ENCODE assay signal across 1 cellular context in the genomic region with DNA sequence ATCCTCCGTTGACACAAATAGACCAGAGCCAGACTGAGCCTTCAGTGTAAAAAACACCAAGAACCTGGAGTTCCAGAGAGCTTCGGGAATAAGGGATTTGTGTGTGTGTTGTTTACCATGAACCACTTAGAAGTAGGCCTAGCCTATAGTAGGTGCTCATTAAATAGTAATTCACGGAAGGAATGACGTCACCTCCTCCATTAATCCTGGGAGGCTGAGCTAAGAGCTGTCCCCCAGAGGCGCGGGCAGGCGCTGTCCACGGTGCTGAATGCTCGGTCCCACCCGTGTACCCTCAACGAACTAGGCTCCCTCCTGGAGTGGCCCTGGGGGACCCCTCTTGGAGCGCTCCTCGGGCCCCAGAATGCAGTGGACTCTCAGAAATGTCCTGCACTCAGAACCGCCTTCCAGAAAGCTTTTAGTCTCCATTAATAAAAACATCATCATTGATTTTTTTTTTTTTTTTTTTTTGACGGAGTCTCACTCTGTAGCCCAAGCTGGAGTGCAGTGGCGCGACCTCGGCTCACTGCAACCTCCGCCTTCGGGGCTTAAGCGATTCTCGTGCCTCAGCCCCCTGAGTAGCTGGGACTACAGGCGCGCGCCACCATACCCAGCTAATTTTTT.
A peak's percentile ranks its signal among the peaks of the same experiment; 100 is the strongest.
TF ChIP-seq lines count a peak whose summit lies in the region.

No MANE protein-coding gene starts in this region.

TF ChIP-seq in K562, 482 proteins besides CTCF, POLR2A, EP300 and RAD21 (continued from another document and continues in another):
- TF ChIP-seq, protein P1, sequence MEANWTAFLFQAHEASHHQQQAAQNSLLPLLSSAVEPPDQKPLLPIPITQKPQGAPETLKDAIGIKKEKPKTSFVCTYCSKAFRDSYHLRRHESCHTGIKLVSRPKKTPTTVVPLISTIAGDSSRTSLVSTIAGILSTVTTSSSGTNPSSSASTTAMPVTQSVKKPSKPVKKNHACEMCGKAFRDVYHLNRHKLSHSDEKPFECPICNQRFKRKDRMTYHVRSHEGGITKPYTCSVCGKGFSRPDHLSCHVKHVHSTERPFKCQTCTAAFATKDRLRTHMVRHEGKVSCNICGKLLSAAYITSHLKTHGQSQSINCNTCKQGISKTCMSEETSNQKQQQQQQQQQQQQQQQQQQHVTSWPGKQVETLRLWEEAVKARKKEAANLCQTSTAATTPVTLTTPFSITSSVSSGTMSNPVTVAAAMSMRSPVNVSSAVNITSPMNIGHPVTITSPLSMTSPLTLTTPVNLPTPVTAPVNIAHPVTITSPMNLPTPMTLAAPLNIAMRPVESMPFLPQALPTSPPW (CRISPR knock-in tag; IDR thresholded peaks at IDR 0.05) = peak; percentile 39; the same call in 1 of the 2 replicates
- TF ChIP-seq ZNF707 (CRISPR knock-in tag; conservative IDR thresholded peaks at IDR 0.05) (no peak), ARHGAP35 (IDR thresholded peaks at IDR 0.05; ENCODE audit: partially characterized antibody) (no peak), TFAM (CRISPR knock-in tag; conservative IDR thresholded peaks at IDR 0.05) (no peak), GTF2A2 (tag; IDR thresholded peaks at IDR 0.05) (no peak), MAZ (CRISPR knock-in tag; conservative IDR thresholded peaks at IDR 0.05 in 1 of 2, IDR thresholded peaks at IDR 0.05 in 1 of 2) (peak; percentile 47 to 81; a peak in 3 of 4 replicates), SRSF9 (IDR thresholded peaks at IDR 0.05; ENCODE audit: borderline replicate concordance, low read depth, low read length) (no peak), RHOXF2B (CRISPR knock-in tag; conservative IDR thresholded peaks at IDR 0.05) (no peak), SLC30A9 (CRISPR knock-in tag; IDR thresholded peaks at IDR 0.05) (no peak), SMAD1 (IDR thresholded peaks at IDR 0.05; ENCODE audit: low read depth, low read length, partially characterized antibody) (no peak), NFIC (IDR thresholded peaks at IDR 0.05) (no peak), ZNF41 (CRISPR knock-in tag; conservative IDR thresholded peaks at IDR 0.05) (no peak), CHCHD3 (CRISPR knock-in tag; IDR thresholded peaks at IDR 0.05) (no peak), WHSC1 (IDR thresholded peaks at IDR 0.05; ENCODE audit: low read length) (no peak), PHB2 (IDR thresholded peaks at IDR 0.05; ENCODE audit: low read depth) (no peak), ZNF316 (IDR thresholded peaks at IDR 0.05) (no peak), NCOA2 (IDR thresholded peaks at IDR 0.05; ENCODE audit: partially characterized antibody in 2 of 2) (no peak), ZNF436 (CRISPR knock-in tag; IDR thresholded peaks at IDR 0.05) (no peak), STAT5B (CRISPR knock-in tag; IDR thresholded peaks at IDR 0.05) (no peak), RBM17 (IDR thresholded peaks at IDR 0.05; ENCODE audit: borderline replicate concordance, low read depth, low read length) (no peak), ZNF224 (CRISPR knock-in tag; IDR thresholded peaks at IDR 0.05) (no peak), POLR3G (IDR thresholded peaks at IDR 0.05; ENCODE audit: extremely low read depth, insufficient read length, insufficient replicate concordance) (no peak), EP400 (IDR thresholded peaks at IDR 0.05) (no peak), RBM14 (IDR thresholded peaks at IDR 0.05; ENCODE audit: borderline replicate concordance, insufficient read depth, low read depth, low read length) (no peak), ZNF24 (IDR thresholded peaks at IDR 0.05) (0 out of 2 replicates have a peak, but pooled peaks have one; percentile 49), PHB (CRISPR knock-in tag; IDR thresholded peaks at IDR 0.05) (no peak), MCM5 (IDR thresholded peaks at IDR 0.05; ENCODE audit: low read depth) (no peak), SRF (CRISPR knock-in tag; IDR thresholded peaks at IDR 0.05) (peak in 1 of 2 experiments; percentile 67; a peak in 1 of 4 replicates), NFATC3 (IDR thresholded peaks at IDR 0.05) (no peak), NUFIP1 (IDR thresholded peaks at IDR 0.05; ENCODE audit: partially characterized antibody) (no peak), TCF7 (IDR thresholded peaks at IDR 0.05; ENCODE audit: borderline replicate concordance) (no peak), PRPF4 (IDR thresholded peaks at IDR 0.05; ENCODE audit: insufficient read depth, low read depth, low read length, poor library complexity, severe bottlenecking) (no peak), ZNF644 (tag; IDR thresholded peaks at IDR 0.05; ENCODE audit: low read depth) (no peak), CHD2 (IDR thresholded peaks at IDR 0.05; ENCODE audit: low read depth, low read length) (no peak), TAL1 (IDR thresholded peaks at IDR 0.05) (no peak), KLF10 (CRISPR knock-in tag; IDR thresholded peaks at IDR 0.05) (no peak), CXXC5 (CRISPR knock-in tag; IDR thresholded peaks at IDR 0.05) (peak; percentile 59), MCM7 (IDR thresholded peaks at IDR 0.05) (no peak), PHF8 (IDR thresholded peaks at IDR 0.05; ENCODE audit: borderline replicate concordance, low read length) (no peak), DMBX1 (CRISPR knock-in tag; IDR thresholded peaks at IDR 0.05; ENCODE audit: borderline replicate concordance) (peak; percentile 62; the same call in 1 of the 2 replicates), TARDBP (IDR thresholded peaks at IDR 0.05) (no peak), MAFG (tag; conservative IDR thresholded peaks at IDR 0.05) (no peak), OTX1 (CRISPR knock-in tag; IDR thresholded peaks at IDR 0.05) (no peak), DACH1 (IDR thresholded peaks at IDR 0.05; ENCODE audit: partially characterized antibody) (peak; percentile 45), PTTG1 (tag; IDR thresholded peaks at IDR 0.05; ENCODE audit: low read depth) (no peak), CREB1 (IDR thresholded peaks at IDR 0.05) (peak; percentile 78), CREB1 (CRISPR knock-in tag; IDR thresholded peaks at IDR 0.05) (peak; percentile 84), KDM1A (IDR thresholded peaks at IDR 0.05) (peak in 1 of 2 experiments; percentile 63; a peak in 2 of 4 replicates), CAMTA2 (CRISPR knock-in tag; conservative IDR thresholded peaks at IDR 0.05) (no peak), ZNF699 (CRISPR knock-in tag; IDR thresholded peaks at IDR 0.05; ENCODE audit: insufficient replicate concordance) (no peak), HNRNPH1 (optimal IDR thresholded peaks at IDR 0.05; ENCODE audit: low read depth, low read length) (no peak), ZNF175 (CRISPR knock-in tag; IDR thresholded peaks at IDR 0.05; ENCODE audit: low read depth) (peak; percentile 55; the same call in 1 of the 2 replicates), RFX1 (IDR thresholded peaks at IDR 0.05) (no peak)
- TF ChIP-seq, protein P2, sequence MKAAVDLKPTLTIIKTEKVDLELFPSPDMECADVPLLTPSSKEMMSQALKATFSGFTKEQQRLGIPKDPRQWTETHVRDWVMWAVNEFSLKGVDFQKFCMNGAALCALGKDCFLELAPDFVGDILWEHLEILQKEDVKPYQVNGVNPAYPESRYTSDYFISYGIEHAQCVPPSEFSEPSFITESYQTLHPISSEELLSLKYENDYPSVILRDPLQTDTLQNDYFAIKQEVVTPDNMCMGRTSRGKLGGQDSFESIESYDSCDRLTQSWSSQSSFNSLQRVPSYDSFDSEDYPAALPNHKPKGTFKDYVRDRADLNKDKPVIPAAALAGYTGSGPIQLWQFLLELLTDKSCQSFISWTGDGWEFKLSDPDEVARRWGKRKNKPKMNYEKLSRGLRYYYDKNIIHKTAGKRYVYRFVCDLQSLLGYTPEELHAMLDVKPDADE (conservative IDR thresholded peaks at IDR 0.05; ENCODE audit: control insufficient read depth, low read depth, low read length) = 0 out of 2 replicates have a peak, but pooled peaks have one; percentile 60
- TF ChIP-seq, protein P3, sequence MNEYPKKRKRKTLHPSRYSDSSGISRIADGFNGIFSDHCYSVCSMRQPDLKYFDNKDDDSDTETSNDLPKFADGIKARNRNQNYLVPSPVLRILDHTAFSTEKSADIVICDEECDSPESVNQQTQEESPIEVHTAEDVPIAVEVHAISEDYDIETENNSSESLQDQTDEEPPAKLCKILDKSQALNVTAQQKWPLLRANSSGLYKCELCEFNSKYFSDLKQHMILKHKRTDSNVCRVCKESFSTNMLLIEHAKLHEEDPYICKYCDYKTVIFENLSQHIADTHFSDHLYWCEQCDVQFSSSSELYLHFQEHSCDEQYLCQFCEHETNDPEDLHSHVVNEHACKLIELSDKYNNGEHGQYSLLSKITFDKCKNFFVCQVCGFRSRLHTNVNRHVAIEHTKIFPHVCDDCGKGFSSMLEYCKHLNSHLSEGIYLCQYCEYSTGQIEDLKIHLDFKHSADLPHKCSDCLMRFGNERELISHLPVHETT (CRISPR knock-in tag; conservative IDR thresholded peaks at IDR 0.05 in 1 of 2, IDR thresholded peaks at IDR 0.05 in 1 of 2) = no peak
- TF ChIP-seq, protein P4, sequence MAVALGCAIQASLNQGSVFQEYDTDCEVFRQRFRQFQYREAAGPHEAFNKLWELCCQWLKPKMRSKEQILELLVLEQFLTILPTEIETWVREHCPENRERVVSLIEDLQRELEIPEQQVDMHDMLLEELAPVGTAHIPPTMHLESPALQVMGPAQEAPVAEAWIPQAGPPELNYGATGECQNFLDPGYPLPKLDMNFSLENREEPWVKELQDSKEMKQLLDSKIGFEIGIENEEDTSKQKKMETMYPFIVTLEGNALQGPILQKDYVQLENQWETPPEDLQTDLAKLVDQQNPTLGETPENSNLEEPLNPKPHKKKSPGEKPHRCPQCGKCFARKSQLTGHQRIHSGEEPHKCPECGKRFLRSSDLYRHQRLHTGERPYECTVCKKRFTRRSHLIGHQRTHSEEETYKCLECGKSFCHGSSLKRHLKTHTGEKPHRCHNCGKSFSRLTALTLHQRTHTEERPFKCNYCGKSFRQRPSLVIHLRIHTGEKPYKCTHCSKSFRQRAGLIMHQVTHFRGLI (CRISPR knock-in tag; IDR thresholded peaks at IDR 0.05) = no peak
- TF ChIP-seq, protein P5, sequence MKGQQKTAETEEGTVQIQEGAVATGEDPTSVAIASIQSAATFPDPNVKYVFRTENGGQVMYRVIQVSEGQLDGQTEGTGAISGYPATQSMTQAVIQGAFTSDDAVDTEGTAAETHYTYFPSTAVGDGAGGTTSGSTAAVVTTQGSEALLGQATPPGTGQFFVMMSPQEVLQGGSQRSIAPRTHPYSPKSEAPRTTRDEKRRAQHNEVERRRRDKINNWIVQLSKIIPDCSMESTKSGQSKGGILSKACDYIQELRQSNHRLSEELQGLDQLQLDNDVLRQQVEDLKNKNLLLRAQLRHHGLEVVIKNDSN (CRISPR knock-in tag; IDR thresholded peaks at IDR 0.05) = no peak
- TF ChIP-seq, protein P6, sequence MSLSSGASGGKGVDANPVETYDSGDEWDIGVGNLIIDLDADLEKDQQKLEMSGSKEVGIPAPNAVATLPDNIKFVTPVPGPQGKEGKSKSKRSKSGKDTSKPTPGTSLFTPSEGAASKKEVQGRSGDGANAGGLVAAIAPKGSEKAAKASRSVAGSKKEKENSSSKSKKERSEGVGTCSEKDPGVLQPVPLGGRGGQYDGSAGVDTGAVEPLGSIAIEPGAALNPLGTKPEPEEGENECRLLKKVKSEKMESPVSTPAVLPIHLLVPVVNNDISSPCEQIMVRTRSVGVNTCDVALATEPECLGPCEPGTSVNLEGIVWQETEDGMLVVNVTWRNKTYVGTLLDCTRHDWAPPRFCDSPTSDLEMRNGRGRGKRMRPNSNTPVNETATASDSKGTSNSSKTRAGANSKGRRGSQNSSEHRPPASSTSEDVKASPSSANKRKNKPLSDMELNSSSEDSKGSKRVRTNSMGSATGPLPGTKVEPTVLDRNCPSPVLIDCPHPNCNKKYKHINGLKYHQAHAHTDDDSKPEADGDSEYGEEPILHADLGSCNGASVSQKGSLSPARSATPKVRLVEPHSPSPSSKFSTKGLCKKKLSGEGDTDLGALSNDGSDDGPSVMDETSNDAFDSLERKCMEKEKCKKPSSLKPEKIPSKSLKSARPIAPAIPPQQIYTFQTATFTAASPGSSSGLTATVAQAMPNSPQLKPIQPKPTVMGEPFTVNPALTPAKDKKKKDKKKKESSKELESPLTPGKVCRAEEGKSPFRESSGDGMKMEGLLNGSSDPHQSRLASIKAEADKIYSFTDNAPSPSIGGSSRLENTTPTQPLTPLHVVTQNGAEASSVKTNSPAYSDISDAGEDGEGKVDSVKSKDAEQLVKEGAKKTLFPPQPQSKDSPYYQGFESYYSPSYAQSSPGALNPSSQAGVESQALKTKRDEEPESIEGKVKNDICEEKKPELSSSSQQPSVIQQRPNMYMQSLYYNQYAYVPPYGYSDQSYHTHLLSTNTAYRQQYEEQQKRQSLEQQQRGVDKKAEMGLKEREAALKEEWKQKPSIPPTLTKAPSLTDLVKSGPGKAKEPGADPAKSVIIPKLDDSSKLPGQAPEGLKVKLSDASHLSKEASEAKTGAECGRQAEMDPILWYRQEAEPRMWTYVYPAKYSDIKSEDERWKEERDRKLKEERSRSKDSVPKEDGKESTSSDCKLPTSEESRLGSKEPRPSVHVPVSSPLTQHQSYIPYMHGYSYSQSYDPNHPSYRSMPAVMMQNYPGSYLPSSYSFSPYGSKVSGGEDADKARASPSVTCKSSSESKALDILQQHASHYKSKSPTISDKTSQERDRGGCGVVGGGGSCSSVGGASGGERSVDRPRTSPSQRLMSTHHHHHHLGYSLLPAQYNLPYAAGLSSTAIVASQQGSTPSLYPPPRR (CRISPR knock-in tag; IDR thresholded peaks at IDR 0.05; ENCODE audit: borderline replicate concordance) = no peak
- TF ChIP-seq, protein P7, sequence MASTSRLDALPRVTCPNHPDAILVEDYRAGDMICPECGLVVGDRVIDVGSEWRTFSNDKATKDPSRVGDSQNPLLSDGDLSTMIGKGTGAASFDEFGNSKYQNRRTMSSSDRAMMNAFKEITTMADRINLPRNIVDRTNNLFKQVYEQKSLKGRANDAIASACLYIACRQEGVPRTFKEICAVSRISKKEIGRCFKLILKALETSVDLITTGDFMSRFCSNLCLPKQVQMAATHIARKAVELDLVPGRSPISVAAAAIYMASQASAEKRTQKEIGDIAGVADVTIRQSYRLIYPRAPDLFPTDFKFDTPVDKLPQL (IDR thresholded peaks at IDR 0.05; ENCODE audit: extremely low read depth, insufficient read length) = no peak
- TF ChIP-seq, protein P8, sequence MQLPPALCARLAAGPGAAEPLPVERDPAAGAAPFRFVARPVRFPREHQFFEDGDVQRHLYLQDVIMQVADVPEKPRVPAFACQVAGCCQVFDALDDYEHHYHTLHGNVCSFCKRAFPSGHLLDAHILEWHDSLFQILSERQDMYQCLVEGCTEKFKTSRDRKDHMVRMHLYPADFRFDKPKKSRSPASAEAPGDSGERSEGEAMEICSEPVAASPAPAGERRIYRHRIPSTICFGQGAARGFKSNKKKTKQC (CRISPR knock-in tag; IDR thresholded peaks at IDR 0.05) = peak; percentile 96
